In genomic region chr12:65740873-65741600, GRCh38 we compare ENCODE assay signal across 8 cellular contexts.
DNase-seq lines count a peak whose midpoint lies in the region; ATAC-seq and TF ChIP-seq lines count a peak whose summit lies in the region.

No MANE protein-coding gene starts in this region.

- peaks cover 14% of the 10 kb centered on the region for H3K4me1 Mint-ChIP-seq in CD8-positive, alpha-beta T cell (ENCODE audit: low read depth)
- peaks cover 16 to 23% of the 10 kb centered on the region in 2 donors for H3K4me1 Mint-ChIP-seq in natural killer cell
- peaks cover 9 to 20% of the 10 kb centered on the region in 2 donors for H3K4me1 Mint-ChIP-seq in stimulated activated naive B cell treated with anti-CD40 and anti-IgM and Interleukin-4, amounts not matched to agents 10 μg/mL and 1 μg/mL and 100 μg/mL, for 72 hours

- no peaks in the 10 kb centered on the region for H3K4me1 ChIP-seq in CD8-positive, alpha-beta T cell (ENCODE audit: insufficient read depth, low read length)
- H3K4me1 ChIP-seq in HAP-1: peaks cover 6% of the 10 kb centered on the region

- H3K36me3 ChIP-seq in CD8-positive, alpha-beta T cell (ENCODE audit: insufficient read depth, low read length): no peaks in the 10 kb centered on the region
- no peaks in the 10 kb centered on the region for H3K36me3 ChIP-seq in HAP-1 (replicated peaks)

- CTCF ChIA-PET in CD8-positive, alpha-beta T cell (lab: Charles Lee): no interaction called here

- H3K9me3 Mint-ChIP-seq in CD8-positive, alpha-beta T cell: no peaks in the 10 kb centered on the region
- H3K9me3 Mint-ChIP-seq in natural killer cell: no peaks in the 10 kb centered on the region
- H3K9me3 Mint-ChIP-seq in stimulated activated naive B cell treated with anti-CD40 and anti-IgM and Interleukin-4, amounts not matched to agents 10 μg/mL and 1 μg/mL and 100 μg/mL, for 72 hours: peaks cover 0 to 1% of the 10 kb centered on the region in 2 donors

- POLR2A ChIA-PET in CD8-positive, alpha-beta T cell (lab: Charles Lee): interaction anchor here (1.1 kb wide), 1 partner anchor 26 kb away, joined by 3 read pairs; no protein-coding TSS in a partner anchor

- H3K27me3 ChIP-seq in CD8-positive, alpha-beta T cell (ENCODE audit: insufficient read depth, low read length): no peaks in the 10 kb centered on the region
- H3K27me3 ChIP-seq in HAP-1 (ENCODE audit: low read depth): 0 out of 2 replicates have a peak, but pooled peaks cover 2% of the 10 kb centered on the region

- peaks cover 31% of the 10 kb centered on the region for H3K27me3 Mint-ChIP-seq in CD8-positive, alpha-beta T cell (ENCODE audit: low read depth)
- H3K27me3 Mint-ChIP-seq in natural killer cell (ENCODE audit: low read depth in 2 of 2): peaks cover 14 to 19% of the 10 kb centered on the region in 2 donors
- peaks cover 32 to 47% of the 10 kb centered on the region in 2 donors for H3K27me3 Mint-ChIP-seq in stimulated activated naive B cell treated with anti-CD40 and anti-IgM and Interleukin-4, amounts not matched to agents 10 μg/mL and 1 μg/mL and 100 μg/mL, for 72 hours

- H3K4me3 Mint-ChIP-seq in CD8-positive, alpha-beta T cell: peak overlapping the region; percentile 70
- peak overlapping the region; percentile 85 for H3K4me3 Mint-ChIP-seq in natural killer cell
- H3K4me3 Mint-ChIP-seq in stimulated activated naive B cell treated with anti-CD40 and anti-IgM and Interleukin-4, amounts not matched to agents 10 μg/mL and 1 μg/mL and 100 μg/mL, for 72 hours: peak overlapping the region; percentile 80 to 92

- in situ Hi-C loops in HAP-1 (cut with MboI; ENCODE audit: low sequenced_read_pairs): no loop called here

- H3K9me3 ChIP-seq in CD8-positive, alpha-beta T cell (ENCODE audit: low read length): no peaks in the 10 kb centered on the region
- no peaks in the 10 kb centered on the region for H3K9me3 ChIP-seq in HAP-1

- no peak overlapping the region for H3K27ac Mint-ChIP-seq in CD8-positive, alpha-beta T cell
- peak overlapping the region; percentile 48 to 70 for H3K27ac Mint-ChIP-seq in natural killer cell
- H3K27ac Mint-ChIP-seq in stimulated activated naive B cell treated with anti-CD40 and anti-IgM and Interleukin-4, amounts not matched to agents 10 μg/mL and 1 μg/mL and 100 μg/mL, for 72 hours: peak overlapping the region; percentile 68

- no peaks in the 10 kb centered on the region for H3K36me3 Mint-ChIP-seq in CD8-positive, alpha-beta T cell
- H3K36me3 Mint-ChIP-seq in natural killer cell: no peaks in the 10 kb centered on the region
- H3K36me3 Mint-ChIP-seq in stimulated activated naive B cell treated with anti-CD40 and anti-IgM and Interleukin-4, amounts not matched to agents 10 μg/mL and 1 μg/mL and 100 μg/mL, for 72 hours: peaks cover 0 to 4% of the 10 kb centered on the region in 2 donors

- no peak overlapping the region for H3K27ac ChIP-seq in CD8-positive, alpha-beta T cell (ENCODE audit: low read depth, low read length)

- ATAC-seq in CD8-positive, alpha-beta T cell: peak; percentile 78
- peak; percentile 70 to 82 (median 81) for ATAC-seq in natural killer cell
- ATAC-seq in stimulated activated naive B cell treated with anti-CD40 and anti-IgM and Interleukin-4, amounts not matched to agents 10 μg/mL and 1 μg/mL and 100 μg/mL, for 72 hours (replicated peaks): peak; percentile 92 to 93

- H3K4me3 ChIP-seq in CD8-positive, alpha-beta T cell (ENCODE audit: low read depth, low read length): peak overlapping the region; percentile 38
- H3K4me3 ChIP-seq in HAP-1 (peak overlapping the region; percentile 51), fibroblast of mammary gland (ENCODE audit: control insufficient read depth, low read depth, low read length) (peak overlapping the region; percentile 64)

- TF ChIP-seq CTCF in CD8-positive, alpha-beta T cell (IDR thresholded peaks at IDR 0.05): no peak
- no peak for TF ChIP-seq CTCF in fibroblast of mammary gland (conservative IDR thresholded peaks at IDR 0.05; ENCODE audit: control insufficient read depth, insufficient read depth, low read depth, low read length)
- TF ChIP-seq CTCF in natural killer cell (IDR thresholded peaks at IDR 0.05): no peak

- intact Hi-C loops in CD8-positive, alpha-beta T cell (cut with DNase I, micrococcal nuclease): no loop called here
- intact Hi-C loops in natural killer cell (cut with micrococcal nuclease): no loop called here

- DNase-seq in CD8-positive, alpha-beta T cell: peak in 6 of 7 experiments; percentile 18 to 63 (median 48)
- DNase-seq in HAP-1 (ENCODE audit: low spot score in 2 of 2): peak; percentile 54 to 94
- DNase-seq in NCI-H82 (lab: John Stamatoyannopoulos, UW): peak; percentile 89
- DNase-seq in activated T-cell treated with anti-CD3 and anti-CD28 coated beads, Interleukin-2, amount 50 U/mL, for 48 hours: peak; percentile 81 to 83
- peak; percentile 66 for DNase-seq in fibroblast of mammary gland (ENCODE audit: low read depth)
- DNase-seq in natural killer cell: peak; percentile 59
- peak; percentile 60 for DNase-seq in stimulated activated naive B cell treated with anti-CD40 and anti-IgM and Interleukin-4, amounts not matched to agents 10 μg/mL and 1 μg/mL and 100 μg/mL, for 72 hours
- no peak for DNase-seq in OCI-M1 (lab: John Stamatoyannopoulos, UW)
